ENCODE assay signal across 21 cellular contexts in genomic region chr14:104051092-104051813, GRCh38. TPM values are rescaled to one million over a fixed set of nuclear protein-coding genes. Genes with fewer than 3 reads are reported as not detected.
DNase-seq lines count a peak whose midpoint lies in the region; TF ChIP-seq lines count a peak whose summit lies in the region.
"Had no signal": no experiment of that assay in that cellular context is flagged by ENCODE, and none has a peak within 500 bp of the region (broad histone marks: within the 10 kb centered on the region; RNA-seq: fewer than 3 reads in every experiment).

No MANE protein-coding gene starts in this region.

- no peaks in the 10 kb centered on the region for H3K27me3 Mint-ChIP-seq in MCF 10A (ENCODE audit: insufficient read depth, unreplicated experiment)

- H3K9me3 ChIP-seq in breast epithelium, result peaks cover 0 to 5% of the 10 kb centered on the region in 2 donors
- H3K9me3 ChIP-seq in thyroid gland, result no peaks in the 10 kb centered on the region
- H3K9me3 ChIP-seq in colonic mucosa, result no peaks in the 10 kb centered on the region
- H3K9me3 ChIP-seq: HAP-1 had no signal

- no peaks in the 10 kb centered on the region for H3K4me1 ChIP-seq in breast epithelium
- peaks cover 47 to 54% of the 10 kb centered on the region in 2 donors for H3K4me1 ChIP-seq in thyroid gland
- no peaks in the 10 kb centered on the region for H3K4me1 ChIP-seq in colonic mucosa
- H3K4me1 ChIP-seq: HAP-1 had no signal

- no peak overlapping the region for H3K4me3 ChIP-seq in breast epithelium
- no peak overlapping the region for H3K4me3 ChIP-seq in choroid plexus epithelial cell (ENCODE audit: low read depth, low read length)
- peak overlapping the region in 1 of 3 donors; percentile 5 for H3K4me3 ChIP-seq in thyroid gland (replicated peaks in 1 of 3)
- H3K4me3 ChIP-seq in colonic mucosa, result no peak overlapping the region
- H3K4me3 ChIP-seq: BLaER1 treated with 17β-estradiol and CSF1 and Interleukin-3, amounts not matched to agents 10 nM and 100 nM; GM23248; HAP-1 had no signal

- no peak for TF ChIP-seq CTCF in MCF 10A (IDR thresholded peaks at IDR 0.05; ENCODE audit: unreplicated experiment)
- TF ChIP-seq CTCF in breast epithelium (IDR thresholded peaks at IDR 0.05), result no peak
- no peak for TF ChIP-seq CTCF in choroid plexus epithelial cell (conservative IDR thresholded peaks at IDR 0.05; ENCODE audit: low read depth, low read length)
- TF ChIP-seq CTCF in thyroid gland (IDR thresholded peaks at IDR 0.05), result no peak
- TF ChIP-seq CTCF in colonic mucosa (IDR thresholded peaks at IDR 0.05), result no peak

- WGBS in thyroid gland, 2 donors, result 89 to 90% methylated on average over 5 of the region's 5 CpGs

- H3K27me3 ChIP-seq in breast epithelium (peaks cover 0 to 8% of the 10 kb centered on the region in 2 donors), thyroid gland (no peaks in the 10 kb centered on the region), colonic mucosa (no peaks in the 10 kb centered on the region)
- H3K27me3 ChIP-seq: BLaER1 treated with 17β-estradiol and CSF1 and Interleukin-3, amounts not matched to agents 10 nM and 100 nM had no signal

- intact Hi-C loops in MCF 10A (cut with micrococcal nuclease) (no loop called here), breast epithelium (cut with DNase I; ENCODE audit: low total_unique reads) (no loop called here), thyroid gland (cut with DNase I) (no loop called here), colonic mucosa (cut with DNase I) (no loop called here)

- H3K4me3 Mint-ChIP-seq in MCF 10A (ENCODE audit: unreplicated experiment), result no peak overlapping the region
- H3K4me3 Mint-ChIP-seq: CD8-positive, alpha-beta T cell had no signal

- POLR2A ChIA-PET in MCF 10A (lab: Yijun Ruan, JAX), result interaction anchor here (1.2 kb wide), 1 partner anchor 9 kb away, joined by 3 read pairs; no protein-coding TSS in a partner anchor

- no peak overlapping the region for H3K9ac ChIP-seq in colonic mucosa (ENCODE audit: low read depth in 2 of 2, low read length in 2 of 2)
- H3K9ac ChIP-seq: BLaER1 treated with 17β-estradiol and CSF1 and Interleukin-3, amounts not matched to agents 10 nM and 100 nM; GM23248 had no signal

- peak overlapping the region; percentile 10 for H3K27ac Mint-ChIP-seq in MCF 10A (ENCODE audit: low read depth, unreplicated experiment)
- H3K27ac Mint-ChIP-seq: CD8-positive, alpha-beta T cell; IgD-negative memory B cell had no signal

- DNase-seq in MCF 10A (ENCODE audit: unreplicated experiment), result no peak
- DNase-seq in breast epithelium (ENCODE audit: low spot score in 2 of 2), result no peak
- peak; percentile 8 for DNase-seq in choroid plexus epithelial cell (ENCODE audit: low read depth)
- peak; percentile 70 for DNase-seq in myocyte (ENCODE audit: low read depth)
- no peak for DNase-seq in thyroid gland
- DNase-seq in colonic mucosa, result no peak
- DNase-seq in activated CD4-positive, alpha-beta T cell treated with anti-CD3 and anti-CD28 coated beads, Interleukin-2, amount 50 U/mL, for 4 hours, result no peak
- DNase-seq in DMS79 (lab: John Stamatoyannopoulos, UW), result no peak
- DNase-seq: Calu3; CD8-positive, alpha-beta T cell; DMS 273 treated with DMSO at 0.1 percent for 48 hours; DMS53; GM23248 had no signal

- H3K27ac ChIP-seq in breast epithelium (no peak overlapping the region), thyroid gland (peak overlapping the region; percentile 96 to 98 (median 96)), colonic mucosa (no peak overlapping the region)
- H3K27ac ChIP-seq: 22Rv1; BLaER1 treated with 17β-estradiol and CSF1 and Interleukin-3, amounts not matched to agents 10 nM and 100 nM; GM23248 had no signal

- no TSS peak for BruUV-seq in MCF 10A (replicated peaks; lab: Mats Ljungman, UMichigan)

- H3K4me1 Mint-ChIP-seq in MCF 10A (ENCODE audit: insufficient read depth, unreplicated experiment), result peaks cover 26% of the 10 kb centered on the region
- H3K4me1 Mint-ChIP-seq: IgD-negative memory B cell had no signal

- no peaks in the 10 kb centered on the region for H3K9me3 Mint-ChIP-seq in MCF 10A (ENCODE audit: unreplicated experiment)
- H3K9me3 Mint-ChIP-seq: CD8-positive, alpha-beta T cell had no signal

- CTCF ChIA-PET in MCF 10A (lab: Yijun Ruan, JAX), result interaction anchor here (1.1 to 5.4 kb wide), 3 partner anchors 16 to 43 kb away, joined by 3 to 30 read pairs (median 3); no protein-coding TSS in a partner anchor

- H3K36me3 ChIP-seq in breast epithelium, result no peaks in the 10 kb centered on the region
- H3K36me3 ChIP-seq in thyroid gland, result no peaks in the 10 kb centered on the region
- H3K36me3 ChIP-seq in colonic mucosa, result no peaks in the 10 kb centered on the region
- H3K36me3 ChIP-seq: HAP-1 had no signal

- H3K36me3 Mint-ChIP-seq in MCF 10A (ENCODE audit: insufficient read depth, unreplicated experiment), result no peaks in the 10 kb centered on the region
- H3K36me3 Mint-ChIP-seq: CD8-positive, alpha-beta T cell; IgD-negative memory B cell had no signal

- TF ChIP-seq POLR2A in breast epithelium (IDR thresholded peaks at IDR 0.05) (no peak), thyroid gland (IDR thresholded peaks at IDR 0.05) (peak in 1 of 2 donors; percentile 29)

RNA-seq across cellular contexts. Expression of gene ASPG, which starts 34.2 kb away (rescaled TPM):
- total RNA-seq in MCF 10A (2022), result 0.05 and 0.12 TPM in 2 replicates
- total RNA-seq in breast epithelium, result under 1 TPM in 2 of 3 donors, not detected in 1; 0.15 to 0.33 TPM
- not detected in 2 replicates for total RNA-seq in myocyte
- not detected for polyA plus RNA-seq in myocyte (2012)
- total RNA-seq in thyroid gland, result 10 to 100 TPM in 2 of 4 donors, 1 to 10 TPM in 2; 7.5 to 24.0 (median 15.2) TPM
- total RNA-seq in colonic mucosa, result 1 to 10 TPM; 1.4 to 7.5 TPM
- total RNA-seq: A673; Calu3; CD8-positive, alpha-beta T cell; GM23248; H4; HepG2 had no signal
- polyA plus RNA-seq: AG04450, GM23248, HepG2, IgD-negative memory B cell had no signal

Comparison
In these comparisons a context has a peak if more than half of its experiments do, and no peak if none do; other contexts are left out.
1. DNase-seq: peak in choroid plexus epithelial cell (single experiment) and myocyte (single experiment); none in MCF 10A (single experiment), breast epithelium (0 of 2), thyroid gland (0 of 2), colonic mucosa (single experiment), activated CD4-positive, alpha-beta T cell treated with anti-CD3 and anti-CD28 coated beads, Interleukin-2, amount 50 U/mL, for 4 hours (0 of 2) and DMS79 (single experiment).
2. H3K27ac ChIP-seq: peak in thyroid gland (3 of 3); none in breast epithelium (0 of 2) and colonic mucosa (single experiment).